Comparison of ENCODE assay signal across 1 cellular context in the genomic region with DNA sequence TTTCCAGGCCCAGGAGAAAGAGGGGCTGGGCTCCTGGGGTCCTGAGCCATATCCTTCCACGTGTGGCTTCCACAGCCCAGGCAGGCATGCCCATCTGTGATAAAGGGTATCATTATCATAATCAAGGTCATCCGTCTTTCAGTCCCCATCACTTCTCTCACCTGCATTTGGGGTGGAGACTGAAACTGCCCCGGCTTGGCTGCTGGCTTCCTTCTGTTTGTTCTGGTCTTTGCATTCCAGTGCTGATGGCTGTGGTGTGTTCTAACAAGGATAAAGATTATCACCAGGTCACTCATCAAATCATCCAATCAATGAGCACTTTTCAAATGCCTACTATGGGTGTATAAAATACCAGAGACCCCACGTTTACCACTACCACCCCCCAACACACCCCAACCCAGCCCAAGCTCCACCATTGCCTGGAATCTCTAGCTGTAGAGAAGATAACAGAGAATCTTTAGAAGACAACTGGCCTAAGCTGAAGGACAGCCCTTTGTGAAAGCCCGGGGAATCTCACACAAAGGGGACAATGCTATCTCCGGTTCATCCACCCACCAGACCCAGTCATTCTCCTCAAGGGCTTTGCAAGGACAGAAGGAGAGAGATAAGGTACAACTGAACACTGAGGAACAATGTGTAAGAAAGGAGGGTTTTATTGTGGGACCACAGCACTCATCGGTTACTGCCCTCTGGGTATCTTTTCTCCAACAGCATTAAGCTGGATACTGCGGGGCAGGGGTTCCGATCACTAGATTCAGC.
TF ChIP-seq lines count a peak whose summit lies in the region.

No MANE protein-coding gene starts in this region.

TF ChIP-seq in K562, 482 proteins besides CTCF, POLR2A, EP300 and RAD21 (continued from another document):
- TF ChIP-seq E2F8 (IDR thresholded peaks at IDR 0.05; ENCODE audit: low read depth, partially characterized antibody) (no peak), HSF4 (CRISPR knock-in tag; IDR thresholded peaks at IDR 0.05; ENCODE audit: borderline replicate concordance) (no peak), TCF7L2 (IDR thresholded peaks at IDR 0.05; ENCODE audit: low read depth, low read length) (no peak), CBFA2T2 (conservative IDR thresholded peaks at IDR 0.05) (peak; percentile 34), ATF4 (CRISPR knock-in tag; IDR thresholded peaks at IDR 0.05) (no peak), ZNF24 (IDR thresholded peaks at IDR 0.05) (no peak), ZNF717 (CRISPR knock-in tag; IDR thresholded peaks at IDR 0.05) (no peak), SETDB1 (IDR thresholded peaks at IDR 0.05; ENCODE audit: low read length) (no peak), CBX3 (IDR thresholded peaks at IDR 0.05; ENCODE audit: borderline replicate concordance in 1 of 2, low read length in 2 of 2) (no peak), HCFC1 (IDR thresholded peaks at IDR 0.05; ENCODE audit: low read depth, low read length) (no peak), HLTF (IDR thresholded peaks at IDR 0.05) (no peak), HNRNPL (IDR thresholded peaks at IDR 0.05; ENCODE audit: low read depth, low read length) (no peak), ZNF311 (CRISPR knock-in tag; IDR thresholded peaks at IDR 0.05) (no peak), CTBP1 (IDR thresholded peaks at IDR 0.05; ENCODE audit: borderline replicate concordance) (peak; percentile 58), TAF15 (IDR thresholded peaks at IDR 0.05; ENCODE audit: low read depth, low read length) (no peak), ZNF780A (CRISPR knock-in tag; IDR thresholded peaks at IDR 0.05) (no peak), ZNF282 (CRISPR knock-in tag; IDR thresholded peaks at IDR 0.05) (no peak), CBX8 (IDR thresholded peaks at IDR 0.05; ENCODE audit: borderline replicate concordance, extremely low read depth, low read depth, low read length, poor library complexity, severe bottlenecking) (no peak), TAL1 (IDR thresholded peaks at IDR 0.05) (peak; percentile 10; the same call in 1 of the 2 replicates), SMARCB1 (IDR thresholded peaks at IDR 0.05; ENCODE audit: insufficient read length, low read depth) (no peak), ADNP (tag; IDR thresholded peaks at IDR 0.05) (no peak), SNIP1 (IDR thresholded peaks at IDR 0.05; ENCODE audit: low read depth) (no peak), MTA2 (IDR thresholded peaks at IDR 0.05; ENCODE audit: low read depth) (no peak), BMI1 (IDR thresholded peaks at IDR 0.05; ENCODE audit: low read length) (no peak), MTF1 (CRISPR knock-in tag; IDR thresholded peaks at IDR 0.05; ENCODE audit: borderline replicate concordance) (no peak), PTTG1 (tag; IDR thresholded peaks at IDR 0.05; ENCODE audit: low read depth) (no peak), ZBTB7A (IDR thresholded peaks at IDR 0.05; ENCODE audit: borderline replicate concordance, control insufficient read depth, low read depth, low read length) (0 out of 2 replicates have a peak, but pooled peaks have one; percentile 11), FOXA3 (CRISPR knock-in tag; conservative IDR thresholded peaks at IDR 0.05 in 1 of 2, IDR thresholded peaks at IDR 0.05 in 1 of 2) (no peak), ZNF431 (CRISPR knock-in tag; IDR thresholded peaks at IDR 0.05) (no peak), OTX1 (CRISPR knock-in tag; IDR thresholded peaks at IDR 0.05) (no peak), MEIS2 (IDR thresholded peaks at IDR 0.05; ENCODE audit: partially characterized antibody) (no peak), JUND (IDR thresholded peaks at IDR 0.05; ENCODE audit: borderline replicate concordance, low read depth, low read length) (peak; percentile 30; the same call in 1 of the 2 replicates), JUND (tag; IDR thresholded peaks at IDR 0.05; ENCODE audit: borderline replicate concordance, low read depth, low read length) (no peak), EGR1 (conservative IDR thresholded peaks at IDR 0.05) (peak; percentile 62), ZNF740 (CRISPR knock-in tag; IDR thresholded peaks at IDR 0.05) (no peak), ZNF740 (tag; IDR thresholded peaks at IDR 0.05) (no peak), CSDE1 (IDR thresholded peaks at IDR 0.05) (no peak), STAT5A (IDR thresholded peaks at IDR 0.05; ENCODE audit: borderline replicate concordance, low read length) (no peak), RCOR1 (IDR thresholded peaks at IDR 0.05; ENCODE audit: borderline replicate concordance in 1 of 2, low read depth in 2 of 2, low read length in 2 of 2) (peak in 1 of 2 experiments; percentile 17; a peak in 1 of 4 replicates)
- TF ChIP-seq, protein P1, sequence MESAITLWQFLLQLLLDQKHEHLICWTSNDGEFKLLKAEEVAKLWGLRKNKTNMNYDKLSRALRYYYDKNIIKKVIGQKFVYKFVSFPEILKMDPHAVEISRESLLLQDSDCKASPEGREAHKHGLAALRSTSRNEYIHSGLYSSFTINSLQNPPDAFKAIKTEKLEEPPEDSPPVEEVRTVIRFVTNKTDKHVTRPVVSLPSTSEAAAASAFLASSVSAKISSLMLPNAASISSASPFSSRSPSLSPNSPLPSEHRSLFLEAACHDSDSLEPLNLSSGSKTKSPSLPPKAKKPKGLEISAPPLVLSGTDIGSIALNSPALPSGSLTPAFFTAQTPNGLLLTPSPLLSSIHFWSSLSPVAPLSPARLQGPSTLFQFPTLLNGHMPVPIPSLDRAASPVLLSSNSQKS (CRISPR knock-in tag; IDR thresholded peaks at IDR 0.05), result no peak
- TF ChIP-seq, protein P2, sequence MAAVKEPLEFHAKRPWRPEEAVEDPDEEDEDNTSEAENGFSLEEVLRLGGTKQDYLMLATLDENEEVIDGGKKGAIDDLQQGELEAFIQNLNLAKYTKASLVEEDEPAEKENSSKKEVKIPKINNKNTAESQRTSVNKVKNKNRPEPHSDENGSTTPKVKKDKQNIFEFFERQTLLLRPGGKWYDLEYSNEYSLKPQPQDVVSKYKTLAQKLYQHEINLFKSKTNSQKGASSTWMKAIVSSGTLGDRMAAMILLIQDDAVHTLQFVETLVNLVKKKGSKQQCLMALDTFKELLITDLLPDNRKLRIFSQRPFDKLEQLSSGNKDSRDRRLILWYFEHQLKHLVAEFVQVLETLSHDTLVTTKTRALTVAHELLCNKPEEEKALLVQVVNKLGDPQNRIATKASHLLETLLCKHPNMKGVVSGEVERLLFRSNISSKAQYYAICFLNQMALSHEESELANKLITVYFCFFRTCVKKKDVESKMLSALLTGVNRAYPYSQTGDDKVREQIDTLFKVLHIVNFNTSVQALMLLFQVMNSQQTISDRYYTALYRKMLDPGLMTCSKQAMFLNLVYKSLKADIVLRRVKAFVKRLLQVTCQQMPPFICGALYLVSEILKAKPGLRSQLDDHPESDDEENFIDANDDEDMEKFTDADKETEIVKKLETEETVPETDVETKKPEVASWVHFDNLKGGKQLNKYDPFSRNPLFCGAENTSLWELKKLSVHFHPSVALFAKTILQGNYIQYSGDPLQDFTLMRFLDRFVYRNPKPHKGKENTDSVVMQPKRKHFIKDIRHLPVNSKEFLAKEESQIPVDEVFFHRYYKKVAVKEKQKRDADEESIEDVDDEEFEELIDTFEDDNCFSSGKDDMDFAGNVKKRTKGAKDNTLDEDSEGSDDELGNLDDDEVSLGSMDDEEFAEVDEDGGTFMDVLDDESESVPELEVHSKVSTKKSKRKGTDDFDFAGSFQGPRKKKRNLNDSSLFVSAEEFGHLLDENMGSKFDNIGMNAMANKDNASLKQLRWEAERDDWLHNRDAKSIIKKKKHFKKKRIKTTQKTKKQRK (IDR thresholded peaks at IDR 0.05; ENCODE audit: borderline replicate concordance, low read depth, low read length), result no peak
- TF ChIP-seq, protein P3, sequence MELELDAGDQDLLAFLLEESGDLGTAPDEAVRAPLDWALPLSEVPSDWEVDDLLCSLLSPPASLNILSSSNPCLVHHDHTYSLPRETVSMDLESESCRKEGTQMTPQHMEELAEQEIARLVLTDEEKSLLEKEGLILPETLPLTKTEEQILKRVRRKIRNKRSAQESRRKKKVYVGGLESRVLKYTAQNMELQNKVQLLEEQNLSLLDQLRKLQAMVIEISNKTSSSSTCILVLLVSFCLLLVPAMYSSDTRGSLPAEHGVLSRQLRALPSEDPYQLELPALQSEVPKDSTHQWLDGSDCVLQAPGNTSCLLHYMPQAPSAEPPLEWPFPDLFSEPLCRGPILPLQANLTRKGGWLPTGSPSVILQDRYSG (tag; conservative IDR thresholded peaks at IDR 0.05; ENCODE audit: low read depth), result no peak
- TF ChIP-seq, protein P4, sequence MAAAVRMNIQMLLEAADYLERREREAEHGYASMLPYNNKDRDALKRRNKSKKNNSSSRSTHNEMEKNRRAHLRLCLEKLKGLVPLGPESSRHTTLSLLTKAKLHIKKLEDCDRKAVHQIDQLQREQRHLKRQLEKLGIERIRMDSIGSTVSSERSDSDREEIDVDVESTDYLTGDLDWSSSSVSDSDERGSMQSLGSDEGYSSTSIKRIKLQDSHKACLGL (CRISPR knock-in tag; IDR thresholded peaks at IDR 0.05; ENCODE audit: borderline replicate concordance, poor library complexity, severe bottlenecking), result no peak
